ENCODE assay signal across 16 cellular contexts in the genomic region with DNA sequence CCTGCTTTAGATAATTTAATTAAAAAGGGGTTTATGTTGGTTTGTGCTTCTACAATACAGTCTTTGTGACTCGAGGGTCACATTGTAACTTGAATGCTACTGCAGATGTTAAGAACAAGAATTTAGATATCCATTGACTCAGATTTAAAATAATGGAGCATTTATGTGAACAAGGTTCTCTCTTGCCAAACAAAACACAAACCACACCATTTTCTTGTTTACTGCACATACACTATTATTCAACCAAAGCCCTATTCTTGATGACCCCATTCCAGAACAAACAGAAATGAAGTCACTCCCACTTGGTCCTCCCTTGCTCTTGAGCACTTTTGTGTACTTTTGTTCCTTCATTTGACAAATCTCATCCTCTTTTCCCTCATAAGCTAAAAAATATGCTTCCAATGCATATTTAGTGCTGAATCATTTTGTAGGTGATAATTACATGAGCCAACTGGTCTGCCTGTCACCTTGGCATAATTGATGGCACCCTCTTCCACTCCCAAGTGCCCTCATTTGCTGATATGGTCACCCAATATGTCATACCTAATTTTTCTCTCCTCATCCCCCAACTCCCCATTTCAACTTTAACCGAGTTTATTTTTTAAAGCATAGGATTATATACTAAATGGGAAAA. TPM values are rescaled to one million over a fixed set of nuclear protein-coding genes. Genes with fewer than 3 reads are reported as not detected.
DNase-seq lines count a peak whose midpoint lies in the region; ATAC-seq and TF ChIP-seq lines count a peak whose summit lies in the region.
"Had no signal": no experiment of that assay in that cellular context is flagged by ENCODE, and none has a peak within 500 bp of the region (broad histone marks: within the 10 kb centered on the region; RNA-seq: fewer than 3 reads in every experiment).

No MANE protein-coding gene starts in this region.

- H3K36me3 Mint-ChIP-seq in MCF 10A (ENCODE audit: insufficient read depth, unreplicated experiment), result peaks cover 6% of the 10 kb centered on the region
- H3K36me3 Mint-ChIP-seq in activated CD4-positive, alpha-beta T cell treated with anti-CD3 and anti-CD28 coated beads for 36 hours (ENCODE audit: low read depth), result peaks cover 11% of the 10 kb centered on the region

- H3K36me3 ChIP-seq in mammary epithelial cell (ENCODE audit: insufficient read depth, low read length), result no peaks in the 10 kb centered on the region
- peaks cover 9% of the 10 kb centered on the region for H3K36me3 ChIP-seq in SJSA1
- H3K36me3 ChIP-seq in transverse colon, result no peaks in the 10 kb centered on the region
- H3K36me3 ChIP-seq: thoracic aorta had no signal

- H2AFZ ChIP-seq in mammary epithelial cell (ENCODE audit: low read depth, low read length), result no peak overlapping the region

- H3K27me3 ChIP-seq in mammary epithelial cell (ENCODE audit: insufficient read depth, low read length), result no peaks in the 10 kb centered on the region
- H3K27me3 ChIP-seq in SJSA1 (replicated peaks), result no peaks in the 10 kb centered on the region
- H3K27me3 ChIP-seq in layer of hippocampus (ENCODE audit: control insufficient read depth, insufficient read depth, low read length), result no peaks in the 10 kb centered on the region
- no peaks in the 10 kb centered on the region for H3K27me3 ChIP-seq in transverse colon

- H3K4me1 ChIP-seq in mammary epithelial cell (ENCODE audit: insufficient read depth, low read length), result peaks cover 4% of the 10 kb centered on the region
- H3K4me1 ChIP-seq in SJSA1 (replicated peaks), result peaks cover 24% of the 10 kb centered on the region
- peaks cover 9 to 56% (median 15%) of the 10 kb centered on the region in 4 donors for H3K4me1 ChIP-seq in transverse colon

- H3K27ac Mint-ChIP-seq in MCF 10A (ENCODE audit: low read depth, unreplicated experiment), result no peak overlapping the region
- no peak overlapping the region for H3K27ac Mint-ChIP-seq in activated CD4-positive, alpha-beta T cell treated with anti-CD3 and anti-CD28 coated beads for 36 hours
- H3K27ac Mint-ChIP-seq: activated CD8-positive, alpha-beta memory T cell treated with anti-CD3 and anti-CD28 coated beads, Interleukin-2, amount 10 ng/mL, durations not matched to agents 7 days and 5 days had no signal

- no peak for ATAC-seq in activated CD4-positive, alpha-beta T cell treated with anti-CD3 and anti-CD28 coated beads for 36 hours
- ATAC-seq: activated CD8-positive, alpha-beta memory T cell treated with anti-CD3 and anti-CD28 coated beads, Interleukin-2, amount 10 ng/mL, durations not matched to agents 7 days and 5 days had no signal

- no peak overlapping the region for H3K4me3 Mint-ChIP-seq in MCF 10A (ENCODE audit: unreplicated experiment)
- no peak overlapping the region for H3K4me3 Mint-ChIP-seq in activated CD4-positive, alpha-beta T cell treated with anti-CD3 and anti-CD28 coated beads for 36 hours
- H3K4me3 Mint-ChIP-seq: activated CD8-positive, alpha-beta memory T cell treated with anti-CD3 and anti-CD28 coated beads, Interleukin-2, amount 10 ng/mL, durations not matched to agents 7 days and 5 days; CD8-positive, alpha-beta memory T cell had no signal

- peaks cover 18% of the 10 kb centered on the region for H3K4me1 Mint-ChIP-seq in MCF 10A (ENCODE audit: insufficient read depth, unreplicated experiment)
- peaks cover 28% of the 10 kb centered on the region for H3K4me1 Mint-ChIP-seq in activated CD4-positive, alpha-beta T cell treated with anti-CD3 and anti-CD28 coated beads for 36 hours

- no peak overlapping the region for H3K9ac ChIP-seq in mammary epithelial cell (ENCODE audit: insufficient read depth, low read length)

- WGBS in mammary epithelial cell (ENCODE audit: low coverage, missing lambda C conversion rate), result 66% methylated on average over 2 of the region's 2 CpGs
- 78 to 96% methylated on average over 2 of the region's 2 CpGs for WGBS in transverse colon (ENCODE audit: low coverage in 1 of 2), 2 donors

- H3K4me3 ChIP-seq in mammary epithelial cell (replicated peaks in 1 of 3; ENCODE audit: insufficient read depth in 1 of 3, low read depth in 2 of 3, low read length in 3 of 3), result no peak overlapping the region
- H3K4me3 ChIP-seq in SJSA1, result no peak overlapping the region
- H3K4me3 ChIP-seq in transverse colon, result no peak overlapping the region
- H3K4me3 ChIP-seq: thoracic aorta had no signal

- BruUV-seq in MCF 10A (replicated peaks; lab: Mats Ljungman, UMichigan) (no TSS peak), mammary epithelial cell (replicated peaks; lab: Mats Ljungman, UMichigan) (no TSS peak)

- H3K9me3 Mint-ChIP-seq in MCF 10A (ENCODE audit: unreplicated experiment), result no peaks in the 10 kb centered on the region
- no peaks in the 10 kb centered on the region for H3K9me3 Mint-ChIP-seq in activated CD4-positive, alpha-beta T cell treated with anti-CD3 and anti-CD28 coated beads for 36 hours (ENCODE audit: low read depth)
- H3K9me3 Mint-ChIP-seq: CD8-positive, alpha-beta memory T cell had no signal

- no peaks in the 10 kb centered on the region for H4K20me1 ChIP-seq in mammary epithelial cell (ENCODE audit: insufficient read depth, low read length)

- TF ChIP-seq POLR2A in transverse colon (IDR thresholded peaks at IDR 0.05), result no peak

- POLR2A ChIA-PET in MCF 10A (lab: Yijun Ruan, JAX), result interaction anchor here (1.3 to 3.8 kb wide), 6 partner anchors 11 to 101 kb away, joined by 3 to 50 read pairs (median 7); a partner anchor contains a TSS
- POLR2A ChIA-PET in activated CD4-positive, alpha-beta T cell treated with anti-CD3 and anti-CD28 coated beads for 36 hours (lab: Charles Lee), result no interaction called here

- H3K9me3 ChIP-seq in mammary epithelial cell (replicated peaks; ENCODE audit: insufficient read depth, low read length) (no peaks in the 10 kb centered on the region), SJSA1 (replicated peaks) (no peaks in the 10 kb centered on the region), transverse colon (no peaks in the 10 kb centered on the region)
- H3K9me3 ChIP-seq: thoracic aorta had no signal

- dilution Hi-C loops in mammary epithelial cell (cut with HindIII; ENCODE audit: low sequenced_read_pairs), result no loop called here

- H3K27ac ChIP-seq in mammary epithelial cell (ENCODE audit: insufficient read depth, low read depth, low read length) (no peak overlapping the region), SJSA1 (peak overlapping the region; percentile 99), layer of hippocampus (ENCODE audit: low read depth, low read length) (peak overlapping the region; percentile 80), transverse colon (no peak overlapping the region)
- H3K27ac ChIP-seq: thoracic aorta had no signal

- TF ChIP-seq EP300 in transverse colon (IDR thresholded peaks at IDR 0.05; ENCODE audit: low read depth), result no peak

- H3K79me2 ChIP-seq in mammary epithelial cell (ENCODE audit: insufficient read depth, low read length), result peaks cover 36% of the 10 kb centered on the region

- intact Hi-C loops in MCF 10A (cut with micrococcal nuclease), result no loop called here
- intact Hi-C loops in mammary epithelial cell (cut with micrococcal nuclease), result no loop called here
- intact Hi-C loops in activated CD4-positive, alpha-beta T cell treated with anti-CD3 and anti-CD28 coated beads for 36 hours (cut with DNase I, micrococcal nuclease), result no loop called here
- intact Hi-C loops in transverse colon (cut with DNase I; ENCODE audit: low total_unique reads), result no loop called here

- CTCF ChIA-PET in MCF 10A (lab: Yijun Ruan, JAX) (interaction anchor here (0.8 to 1.5 kb wide), 2 partner anchors 49 to 57 kb away, joined by 3 read pairs; no protein-coding TSS in a partner anchor), mammary epithelial cell (lab: Charles Lee; ENCODE audit: low non-redundant PET) (no interaction called here)
- CTCF ChIA-PET in activated CD4-positive, alpha-beta T cell treated with anti-CD3 and anti-CD28 coated beads for 36 hours (lab: Charles Lee), result interaction anchor here (0.9 to 1.3 kb wide), 2 partner anchors 51 to 57 kb away, joined by 3 to 5 read pairs; no protein-coding TSS in a partner anchor

- DNase-seq in MCF 10A (ENCODE audit: unreplicated experiment) (peak; percentile 23), mammary epithelial cell (no peak), SJSA1 (ENCODE audit: low read depth in 1 of 2, low spot score in 2 of 2) (peak in 1 of 2 experiments; percentile 42), NOMO-1 treated with dmso at 0.1 percent for 144 hours (lab: John Stamatoyannopoulos, UW; ENCODE audit: unreplicated experiment) (no peak), HuH-7 (ENCODE audit: low spot score) (no peak), transverse colon (no peak)
- no peak for DNase-seq in activated CD4-positive, alpha-beta T cell treated with anti-CD3 and anti-CD28 coated beads for 36 hours
- DNase-seq: activated CD4-positive, alpha-beta T cell treated with anti-CD3 and anti-CD28 coated beads for 4 hours; activated CD8-positive, alpha-beta memory T cell treated with anti-CD3 and anti-CD28 coated beads, Interleukin-2, amount 10 ng/mL, durations not matched to agents 7 days and 5 days; activated effector memory CD4-positive, alpha-beta T cell treated with anti-CD3 and anti-CD28 coated beads, Interleukin-2, amount 50 U/mL, for 16 hours; aorta; CD8-positive, alpha-beta memory T cell; kidney glomerular epithelial cell; NCI-H526 had no signal

- in situ Hi-C loops in mammary epithelial cell (cut with MboI; ENCODE audit: low sequenced_read_pairs in 2 of 2) (no loop called here), transverse colon (cut with MboI; ENCODE audit: low pct_ligation_motif_present in 1 of 4, low pct_unique_long_range_greater_than_20kb in 1 of 4, low sequenced_read_pairs in 3 of 4) (no loop called here)

- no peaks in the 10 kb centered on the region for H3K27me3 Mint-ChIP-seq in MCF 10A (ENCODE audit: insufficient read depth, unreplicated experiment)
- H3K27me3 Mint-ChIP-seq in activated CD4-positive, alpha-beta T cell treated with anti-CD3 and anti-CD28 coated beads for 36 hours, result no peaks in the 10 kb centered on the region

- TF ChIP-seq CTCF in MCF 10A (IDR thresholded peaks at IDR 0.05; ENCODE audit: unreplicated experiment) (no peak), mammary epithelial cell (conservative IDR thresholded peaks at IDR 0.05 in 1 of 2, IDR thresholded peaks at IDR 0.05 in 1 of 2; ENCODE audit: extremely low read depth in 1 of 2, insufficient read depth in 1 of 2, low read depth in 1 of 2, low read length in 2 of 2) (no peak), transverse colon (IDR thresholded peaks at IDR 0.05) (no peak)

- H3K4me2 ChIP-seq in mammary epithelial cell (ENCODE audit: insufficient read depth, low read depth, low read length), result no peak overlapping the region

RNA-seq across cellular contexts. Expression of a gene that starts 2.8 kb away (rescaled TPM):
- total RNA-seq in MCF 10A (2022), result 3.9 and 5.6 TPM in 2 replicates
- 1 to 10 TPM; 1.2 to 2.0 TPM for total RNA-seq in mammary epithelial cell
- polyA plus RNA-seq in mammary epithelial cell, result 1.5 TPM
- 4.6 TPM for polyA minus RNA-seq in mammary epithelial cell
- 1.5 and 4.8 TPM in 2 replicates for total RNA-seq in SJSA1 (2014; rRNA removed; shearing (Covaris generic))
- total RNA-seq in activated CD4-positive, alpha-beta T cell treated with anti-CD3 and anti-CD28 coated beads for 36 hours, result 1 to 10 TPM; 4.8 to 5.5 TPM
- 10 to 100 TPM in 2 of 4 donors, 1 to 10 TPM in 1, not detected in 1; 9.4 to 15.0 (median 14.7) TPM for total RNA-seq in transverse colon

RNA-seq across cellular contexts. Expression of a gene that starts 3.0 kb away (rescaled TPM):
- total RNA-seq in MCF 10A (2022) (42.7 and 46.4 TPM in 2 replicates), mammary epithelial cell (10 to 100 TPM; 37.5 to 42.8 TPM), transverse colon (10 to 100 TPM in 3 of 4 donors, 1 to 10 TPM in 1; 5.6 to 25.9 (median 23.1) TPM)
- polyA plus RNA-seq in mammary epithelial cell, result 20.3 TPM
- polyA minus RNA-seq in mammary epithelial cell, result 4.3 TPM
- total RNA-seq in SJSA1 (2014; rRNA removed; shearing (Covaris generic)), result 24.2 and 37.5 TPM in 2 replicates
- total RNA-seq in activated CD4-positive, alpha-beta T cell treated with anti-CD3 and anti-CD28 coated beads for 36 hours, result 10 to 100 TPM; 46.7 to 72.3 TPM

RNA-seq across cellular contexts. Expression of a gene that starts 41.8 kb away (rescaled TPM):
- 125 and 126 TPM in 2 replicates for total RNA-seq in MCF 10A (2022)
- total RNA-seq in mammary epithelial cell, result 100 to 1,000 TPM; 119 to 180 TPM
- polyA plus RNA-seq in mammary epithelial cell, result 234 TPM
- polyA minus RNA-seq in mammary epithelial cell, result 82.8 TPM
- 119 and 259 TPM in 2 replicates for total RNA-seq in SJSA1 (2014; rRNA removed; shearing (Covaris generic))
- total RNA-seq in activated CD4-positive, alpha-beta T cell treated with anti-CD3 and anti-CD28 coated beads for 36 hours, result 10 to 100 TPM; 66.6 to 70.0 TPM
- total RNA-seq in transverse colon, result 100 to 1,000 TPM in 1 of 4 donors, 10 to 100 TPM in 3; 28.1 to 126 (median 59.0) TPM

Comparison
In these comparisons a context has a peak if more than half of its experiments do, and no peak if none do; other contexts are left out.
1. H3K27ac ChIP-seq: peak in SJSA1 (single experiment) and layer of hippocampus (single experiment); none in mammary epithelial cell (single experiment) and transverse colon (0 of 4).